29 cellular contexts compared by ENCODE assay signal in the genomic region with DNA sequence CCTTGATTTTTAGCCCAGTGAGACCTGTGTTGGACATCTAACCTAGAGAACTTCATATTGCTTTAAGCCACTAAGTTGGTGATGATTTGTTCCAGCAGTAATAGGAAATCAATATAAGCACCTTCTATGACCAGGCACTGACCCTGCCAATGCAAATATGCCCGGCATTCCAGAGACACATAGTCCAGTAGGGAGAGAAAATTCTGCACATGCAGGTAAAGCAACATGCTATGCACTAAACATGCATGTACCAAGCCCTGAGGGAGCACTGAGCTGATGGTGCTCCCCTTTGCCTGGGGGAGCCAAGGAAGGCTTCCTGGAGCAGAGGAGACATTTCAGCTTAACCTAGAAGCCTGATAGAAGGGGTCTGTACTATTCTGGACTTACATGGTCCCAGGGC. TPM values are rescaled to one million over a fixed set of nuclear protein-coding genes. Genes with fewer than 3 reads are reported as not detected.
"Had no signal": no experiment of that assay in that cellular context is flagged by ENCODE, and none has a peak within 500 bp of the region (broad histone marks: within the 10 kb centered on the region; RNA-seq: fewer than 3 reads in every experiment).

No MANE protein-coding gene starts in this region.

- DNase-seq: activated CD4-positive, alpha-beta T cell treated with anti-CD3 and anti-CD28 coated beads, Interleukin-2, amount 10 ng/mL, durations not matched to agents 24 days and 14 days; activated CD4-positive, alpha-beta T cell treated with anti-CD3 and anti-CD28 coated beads, Interleukin-2, amount 50 U/mL, for 4 hours; activated CD8-positive, alpha-beta T cell treated with anti-CD3 and anti-CD28 coated beads for 36 hours; activated gamma-delta T cell; activated naive CD4-positive, alpha-beta T cell treated with Interleukin-2 at 50 U/mL for 16 hours; activated naive CD8-positive, alpha-beta T cell treated with anti-CD3 and anti-CD28 coated beads, Interleukin-2, amount 10 ng/mL, durations not matched to agents 7 days and 5 days; activated T-cell treated with anti-CD3 and anti-CD28 coated beads, Interleukin-2, amount 50 U/mL, for 1 hour; amygdala; body of pancreas; caudate nucleus; Karpas-422; NCI-H1105; NCI-H1417 treated with DMSO at 0.1 percent for 48 hours; NCI-H1930; NCI-H2081 treated with DMSO at 0.1 percent for 48 hours; NCI-H226; NCI-H446 treated with DMSO at 0.1 percent for 48 hours; NCI-H524 treated with DMSO at 0.1 percent for 48 hours; SHP77; SJCRH30; SK-N-SH had no signal

- H3K4me1 ChIP-seq: body of pancreas, SJCRH30 had no signal

- H3K36me3 ChIP-seq: SJCRH30 had no signal

- H3K27ac ChIP-seq: body of pancreas, SJCRH30 had no signal

- H3K4me3 ChIP-seq: body of pancreas, SJCRH30 had no signal

- H3K27me3 ChIP-seq: body of pancreas had no signal

- H3K9ac ChIP-seq: SK-N-SH had no signal

- H3K9me3 ChIP-seq: body of pancreas, SJCRH30, SK-N-SH had no signal

- ATAC-seq: activated CD8-positive, alpha-beta T cell treated with anti-CD3 and anti-CD28 coated beads for 36 hours; body of pancreas; Panc1 had no signal

- H3K4me2 ChIP-seq: SK-N-SH had no signal

- FAIRE-seq: astrocyte, bronchial epithelial cell, TTC549 had no signal

RNA-seq across cellular contexts. Expression of gene C13orf42, which starts 40.4 kb away (rescaled TPM):
- total RNA-seq: activated CD4-positive, alpha-beta T cell treated with anti-CD3 and anti-CD28 coated beads, Interleukin-2, amount 10 ng/mL, durations not matched to agents 24 days and 14 days; activated CD8-positive, alpha-beta memory T cell treated with anti-CD3 and anti-CD28 coated beads for 36 hours; activated CD8-positive, alpha-beta T cell treated with anti-CD3 and anti-CD28 coated beads for 36 hours; activated naive CD8-positive, alpha-beta T cell treated with anti-CD3 and anti-CD28 coated beads, Interleukin-2, amount 10 ng/mL, durations not matched to agents 7 days and 5 days; activated T-helper 2 cell treated with anti-CD3 and anti-CD28 coated beads, Interferon-gamma antibody, Interleukin-2, Interleukin-4, amounts not matched to agents 10 μg/mL and 5 μg/mL and 100 μg/mL, durations not matched to agents 14 hours and 24 hours and 36 hours; astrocyte; body of pancreas; bronchial epithelial cell; MCF 10A; RPMI7951; SJCRH30 had no signal
- polyA plus RNA-seq: SK-N-SH had no signal
